In genomic region chr10:498760-499435, GRCh38 we compare ENCODE assay signal across 34 cellular contexts.
DNase-seq lines count a peak whose midpoint lies in the region; ATAC-seq and TF ChIP-seq lines count a peak whose summit lies in the region.
"Had no signal": no experiment of that assay in that cellular context is flagged by ENCODE, and none has a peak within 500 bp of the region (broad histone marks: within the 10 kb centered on the region; RNA-seq: fewer than 3 reads in every experiment).

No MANE protein-coding gene starts in this region.

- H3K27me3 ChIP-seq in right atrium auricular region, result no peaks in the 10 kb centered on the region
- H3K27me3 ChIP-seq: esophagus squamous epithelium, foreskin keratinocyte, hepatocyte, vagina had no signal

- H3K36me3 ChIP-seq in right atrium auricular region, result no peaks in the 10 kb centered on the region
- H3K36me3 ChIP-seq: esophagus squamous epithelium, thoracic aorta, vagina had no signal

- H3K4me1 ChIP-seq in right atrium auricular region, result peaks cover 0 to 47% of the 10 kb centered on the region in 2 donors
- H3K4me1 ChIP-seq: foreskin keratinocyte had no signal

- no peak for ATAC-seq in activated naive CD8-positive, alpha-beta T cell treated with anti-CD3 and anti-CD28 coated beads, Interleukin-2, amount 10 ng/mL, durations not matched to agents 7 days and 5 days (ENCODE audit: low read depth)
- no peak for ATAC-seq in activated naive CD8-positive, alpha-beta T cell treated with anti-CD3 and anti-CD28 coated beads, Interleukin-2, amount 50 U/mL, for 24 hours
- ATAC-seq: foreskin keratinocyte had no signal

- no peaks in the 10 kb centered on the region for H3K9me3 Mint-ChIP-seq in activated naive CD8-positive, alpha-beta T cell treated with anti-CD3 and anti-CD28 coated beads, Interleukin-2, amount 10 ng/mL, durations not matched to agents 7 days and 5 days
- H3K9me3 Mint-ChIP-seq in activated naive CD8-positive, alpha-beta T cell treated with anti-CD3 and anti-CD28 coated beads, Interleukin-2, amount 50 U/mL, for 24 hours, result no peaks in the 10 kb centered on the region
- H3K9me3 Mint-ChIP-seq in nephron progenitor cell, result no peaks in the 10 kb centered on the region
- H3K9me3 Mint-ChIP-seq in type B pancreatic cell, result peaks cover 5% of the 10 kb centered on the region
- H3K9me3 Mint-ChIP-seq: central memory CD8-positive, alpha-beta T cell; dendritic cell treated with granulocyte-macrophage colony-stimulating factor and Interleukin-4, amounts not matched to agents 40 ng/mL and 50 ng/mL, for 4 days; H9; memory B cell; stimulated activated naive CD8-positive, alpha-beta T cell treated with anti-CD3 and anti-CD28 coated beads, Interleukin-15, Interleukin-2, amounts not matched to agents 100 ng/mL and 50 ng/mL, for 24 hours had no signal

- POLR2A ChIA-PET in activated naive CD8-positive, alpha-beta T cell treated with anti-CD3 and anti-CD28 coated beads, Interleukin-2, amount 10 ng/mL, durations not matched to agents 7 days and 5 days (lab: Charles Lee), result no interaction called here

- no peaks in the 10 kb centered on the region for H3K9me3 ChIP-seq in right atrium auricular region
- H3K9me3 ChIP-seq: esophagus squamous epithelium, thoracic aorta, vagina had no signal

- no peak overlapping the region for H3K4me3 ChIP-seq in right atrium auricular region
- H3K4me3 ChIP-seq: esophagus squamous epithelium, hepatocyte, SK-N-MC, thoracic aorta, vagina had no signal

- H3K27me3 Mint-ChIP-seq in activated naive CD8-positive, alpha-beta T cell treated with anti-CD3 and anti-CD28 coated beads, Interleukin-2, amount 10 ng/mL, durations not matched to agents 7 days and 5 days, result peaks cover 17% of the 10 kb centered on the region
- H3K27me3 Mint-ChIP-seq in activated naive CD8-positive, alpha-beta T cell treated with anti-CD3 and anti-CD28 coated beads, Interleukin-2, amount 50 U/mL, for 24 hours, result no peaks in the 10 kb centered on the region
- H3K27me3 Mint-ChIP-seq in nephron progenitor cell (ENCODE audit: low read depth, poor library complexity) (no peaks in the 10 kb centered on the region), type B pancreatic cell (no peaks in the 10 kb centered on the region)

- H3K4me1 Mint-ChIP-seq in activated naive CD8-positive, alpha-beta T cell treated with anti-CD3 and anti-CD28 coated beads, Interleukin-2, amount 10 ng/mL, durations not matched to agents 7 days and 5 days, result peaks cover 16% of the 10 kb centered on the region
- peaks cover 9% of the 10 kb centered on the region for H3K4me1 Mint-ChIP-seq in activated naive CD8-positive, alpha-beta T cell treated with anti-CD3 and anti-CD28 coated beads, Interleukin-2, amount 50 U/mL, for 24 hours
- H3K4me1 Mint-ChIP-seq in nephron progenitor cell (peaks cover 51% of the 10 kb centered on the region), type B pancreatic cell (ENCODE audit: unreplicated experiment) (peaks cover 34% of the 10 kb centered on the region)
- H3K4me1 Mint-ChIP-seq: memory B cell had no signal

- no peak overlapping the region for H3K4me3 Mint-ChIP-seq in activated naive CD8-positive, alpha-beta T cell treated with anti-CD3 and anti-CD28 coated beads, Interleukin-2, amount 10 ng/mL, durations not matched to agents 7 days and 5 days
- no peak overlapping the region for H3K4me3 Mint-ChIP-seq in activated naive CD8-positive, alpha-beta T cell treated with anti-CD3 and anti-CD28 coated beads, Interleukin-2, amount 50 U/mL, for 24 hours
- H3K4me3 Mint-ChIP-seq in nephron progenitor cell (no peak overlapping the region), type B pancreatic cell (no peak overlapping the region)
- H3K4me3 Mint-ChIP-seq: central memory CD8-positive, alpha-beta T cell; dendritic cell treated with granulocyte-macrophage colony-stimulating factor and Interleukin-4, amounts not matched to agents 40 ng/mL and 50 ng/mL, for 4 days; H9; memory B cell; stimulated activated naive CD8-positive, alpha-beta T cell treated with anti-CD3 and anti-CD28 coated beads, Interleukin-15, Interleukin-2, amounts not matched to agents 100 ng/mL and 50 ng/mL, for 24 hours had no signal

- H3K27ac Mint-ChIP-seq in activated naive CD8-positive, alpha-beta T cell treated with anti-CD3 and anti-CD28 coated beads, Interleukin-2, amount 10 ng/mL, durations not matched to agents 7 days and 5 days, result peak overlapping the region; percentile 29
- no peak overlapping the region for H3K27ac Mint-ChIP-seq in activated naive CD8-positive, alpha-beta T cell treated with anti-CD3 and anti-CD28 coated beads, Interleukin-2, amount 50 U/mL, for 24 hours
- H3K27ac Mint-ChIP-seq in nephron progenitor cell (peak overlapping the region; percentile 23), type B pancreatic cell (peak overlapping the region; percentile 29)
- H3K27ac Mint-ChIP-seq: dendritic cell treated with granulocyte-macrophage colony-stimulating factor and Interleukin-4, amounts not matched to agents 40 ng/mL and 50 ng/mL, for 4 days; H9; memory B cell; stimulated activated naive CD8-positive, alpha-beta T cell treated with anti-CD3 and anti-CD28 coated beads, Interleukin-15, Interleukin-2, amounts not matched to agents 100 ng/mL and 50 ng/mL, for 24 hours had no signal

- TF ChIP-seq CTCF in right atrium auricular region (IDR thresholded peaks at IDR 0.05) (no peak), nephron progenitor cell (IDR thresholded peaks at IDR 0.05) (no peak), type B pancreatic cell (conservative IDR thresholded peaks at IDR 0.05) (no peak)

- H3K27ac ChIP-seq in right atrium auricular region, result peak overlapping the region; percentile 3 to 40
- H3K27ac ChIP-seq: foreskin keratinocyte, hepatocyte, SK-N-MC, thoracic aorta, vagina had no signal

- no peak for DNase-seq in activated naive CD8-positive, alpha-beta T cell treated with anti-CD3 and anti-CD28 coated beads, Interleukin-2, amount 10 ng/mL, durations not matched to agents 7 days and 5 days
- no peak for DNase-seq in activated naive CD8-positive, alpha-beta T cell treated with anti-CD3 and anti-CD28 coated beads, Interleukin-2, amount 50 U/mL, for 24 hours
- DNase-seq in right atrium auricular region (ENCODE audit: low spot score) (no peak), nephron progenitor cell (no peak), type B pancreatic cell (ENCODE audit: extremely low spot score, unreplicated experiment) (no peak), NCI-H82 (lab: John Stamatoyannopoulos, UW) (no peak), SIG-M5 treated with dmso at 0.1 percent for 504 hours (lab: John Stamatoyannopoulos, UW; ENCODE audit: unreplicated experiment) (no peak), ecto neural progenitor cell (ENCODE audit: low spot score) (no peak)
- DNase-seq: activated CD4-positive, alpha-beta T cell treated with anti-CD3 and anti-CD28 coated beads, Interleukin-2, amount 50 U/mL, for 48 hours; activated naive CD4-positive, alpha-beta T cell; activated T-cell treated with anti-CD3 and anti-CD28 coated beads, Interleukin-2, amount 50 U/mL, for 48 hours; Calu3; DND-41; esophagus squamous epithelium; foreskin keratinocyte; GF-D8; H9; Kasumi-1; NCI-H146; NCI-H446; NCI-H774; occipital lobe; small intestine; stimulated activated CD4-positive, alpha-beta T cell treated with anti-CD3 and anti-CD28 coated beads, Interleukin-1b, Interleukin-23, amount 100 ng/mL, for 48 hours; stimulated activated CD8-positive, alpha-beta memory T cell treated with anti-CD3 and anti-CD28 coated beads, Interleukin-4, amount 100 ng/mL, for 48 hours; T-helper 1 cell had no signal

- H3K36me3 Mint-ChIP-seq in activated naive CD8-positive, alpha-beta T cell treated with anti-CD3 and anti-CD28 coated beads, Interleukin-2, amount 10 ng/mL, durations not matched to agents 7 days and 5 days, result no peaks in the 10 kb centered on the region
- H3K36me3 Mint-ChIP-seq in activated naive CD8-positive, alpha-beta T cell treated with anti-CD3 and anti-CD28 coated beads, Interleukin-2, amount 50 U/mL, for 24 hours (ENCODE audit: low read depth), result no peaks in the 10 kb centered on the region
- peaks cover 13% of the 10 kb centered on the region for H3K36me3 Mint-ChIP-seq in nephron progenitor cell (ENCODE audit: low read depth)
- peaks cover 3% of the 10 kb centered on the region for H3K36me3 Mint-ChIP-seq in type B pancreatic cell
- H3K36me3 Mint-ChIP-seq: memory B cell had no signal
